ENCODE assay signal across 8 cellular contexts in the genomic region with DNA sequence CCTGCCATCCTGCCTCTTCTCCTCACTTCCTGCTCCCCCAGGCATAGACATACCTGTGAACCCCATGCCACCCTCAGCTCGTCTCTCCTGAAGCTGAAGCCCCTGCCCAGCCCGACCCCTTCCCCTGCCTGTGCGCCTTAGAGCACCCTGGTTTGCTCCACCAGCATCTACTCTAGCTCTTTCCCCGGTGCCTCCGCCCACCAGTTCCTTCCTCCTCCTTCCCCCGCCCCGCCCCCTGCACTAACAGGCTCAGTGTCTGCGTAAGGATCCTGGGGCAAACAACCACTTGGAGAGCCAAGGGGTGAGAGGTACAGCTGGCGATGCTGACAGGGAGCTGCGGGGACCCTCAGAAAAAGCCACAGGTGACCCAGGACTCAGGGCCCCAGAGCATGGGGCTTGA.
DNase-seq lines count a peak whose midpoint lies in the region; ATAC-seq and TF ChIP-seq lines count a peak whose summit lies in the region.

No MANE protein-coding gene starts in this region.

- DNase-seq in GM10266 (ENCODE audit: extremely low spot score) (peak; percentile 62), T-helper 22 cell (ENCODE audit: low read depth) (peak; percentile 40)
- DNase-seq in activated naive CD8-positive, alpha-beta T cell treated with anti-CD3 and anti-CD28 coated beads, Interleukin-2, amount 50 U/mL, for 16 hours (ENCODE audit: low read depth, low spot score), result peak; percentile 27
- DNase-seq in stimulated activated CD4-positive, alpha-beta T cell treated with anti-CD3 and anti-CD28 coated beads, Interleukin-1b, Interleukin-23, amount 100 ng/mL, for 48 hours, result peak; percentile 59

- ATAC-seq in HG02885 (IDR thresholded peaks at IDR 0.05; ENCODE audit: poor library complexity, unreplicated experiment), result no peak
- ATAC-seq in HG02763 (IDR thresholded peaks at IDR 0.05; ENCODE audit: unreplicated experiment), result no peak
- ATAC-seq in GM19351 (IDR thresholded peaks at IDR 0.05; ENCODE audit: unreplicated experiment), result no peak
- ATAC-seq in HG03571 (IDR thresholded peaks at IDR 0.05; ENCODE audit: unreplicated experiment), result no peak

- no peak for TF ChIP-seq CTCF in GM10266 (IDR thresholded peaks at IDR 0.05; ENCODE audit: control insufficient read depth, insufficient read depth, low read depth, missing control alignments)
